ENCODE assay signal across 1 cellular context in the genomic region with DNA sequence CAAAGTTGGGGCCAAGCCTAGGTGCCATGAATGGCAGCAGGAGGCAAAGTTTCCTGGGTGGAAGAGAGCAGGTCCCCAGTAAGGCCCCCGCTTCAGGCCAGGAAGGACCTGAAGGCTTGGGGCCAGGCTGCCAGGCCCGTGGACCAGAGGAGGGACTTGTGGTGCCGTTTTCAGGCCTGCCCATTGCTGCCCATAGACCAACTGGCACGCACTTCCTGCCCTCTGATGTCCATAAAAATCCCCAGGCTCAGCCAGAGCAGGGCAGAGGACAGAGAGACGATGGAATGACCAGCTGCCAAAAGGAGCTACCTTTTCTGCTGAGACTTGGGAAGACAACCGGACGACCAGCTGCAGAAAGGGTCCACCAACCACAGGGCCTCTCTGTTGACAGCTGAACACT.
TF ChIP-seq lines count a peak whose summit lies in the region.

No MANE protein-coding gene starts in this region.

TF ChIP-seq in H1, 55 proteins besides CTCF, POLR2A, EP300 and RAD21 (continued from another document):
- TF ChIP-seq TCF12 (IDR thresholded peaks at IDR 0.05; ENCODE audit: low read depth, low read length) (no peak), BACH1 (IDR thresholded peaks at IDR 0.05; ENCODE audit: low read length) (no peak), CEBPB (IDR thresholded peaks at IDR 0.05; ENCODE audit: low read depth, low read length) (no peak)
- TF ChIP-seq, protein P1, sequence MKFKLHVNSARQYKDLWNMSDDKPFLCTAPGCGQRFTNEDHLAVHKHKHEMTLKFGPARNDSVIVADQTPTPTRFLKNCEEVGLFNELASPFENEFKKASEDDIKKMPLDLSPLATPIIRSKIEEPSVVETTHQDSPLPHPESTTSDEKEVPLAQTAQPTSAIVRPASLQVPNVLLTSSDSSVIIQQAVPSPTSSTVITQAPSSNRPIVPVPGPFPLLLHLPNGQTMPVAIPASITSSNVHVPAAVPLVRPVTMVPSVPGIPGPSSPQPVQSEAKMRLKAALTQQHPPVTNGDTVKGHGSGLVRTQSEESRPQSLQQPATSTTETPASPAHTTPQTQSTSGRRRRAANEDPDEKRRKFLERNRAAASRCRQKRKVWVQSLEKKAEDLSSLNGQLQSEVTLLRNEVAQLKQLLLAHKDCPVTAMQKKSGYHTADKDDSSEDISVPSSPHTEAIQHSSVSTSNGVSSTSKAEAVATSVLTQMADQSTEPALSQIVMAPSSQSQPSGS (IDR thresholded peaks at IDR 0.05; ENCODE audit: low read length), result no peak
